ENCODE assay signal across 8 cellular contexts in genomic region chr1:32394141-32394889, GRCh38. TPM values are rescaled to one million over a fixed set of nuclear protein-coding genes. Genes with fewer than 3 reads are reported as not detected.
A peak's percentile ranks its signal among the peaks of the same experiment; 100 is the strongest.
DNase-seq lines count a peak whose midpoint lies in the region; ATAC-seq and TF ChIP-seq lines count a peak whose summit lies in the region.

TSS of gene BSDC1 (minus strand) at chr1:32394441. CDS start at chr1:32394414, 27 bp downstream.

- peak in 1 of 4 donors; percentile 59 for TF ChIP-seq EP300 in upper lobe of left lung (IDR thresholded peaks at IDR 0.05)

- peaks cover 20% of the 10 kb centered on the region for H3K4me1 Mint-ChIP-seq in T-helper 1 cell treated with Interleukin-12 subunit alpha and Interleukin-12 subunit beta and Interleukin-4 antibody, amounts not matched to agents 30 μg/mL and 1 μg/mL, for 36 hours (ENCODE audit: low read depth)

- peaks cover 5% of the 10 kb centered on the region for H3K27me3 Mint-ChIP-seq in T-helper 1 cell treated with Interleukin-12 subunit alpha and Interleukin-12 subunit beta and Interleukin-4 antibody, amounts not matched to agents 30 μg/mL and 1 μg/mL, for 36 hours (ENCODE audit: low read depth)

- ATAC-seq in HG02884 (IDR thresholded peaks at IDR 0.05; ENCODE audit: unreplicated experiment) (peak; percentile 96), heart right ventricle (peak; percentile 98 to 99 (median 99)), upper lobe of left lung (ENCODE audit: low FRiP score in 2 of 2) (peak; percentile 100)

- H3K9me3 Mint-ChIP-seq in T-helper 1 cell treated with Interleukin-12 subunit alpha and Interleukin-12 subunit beta and Interleukin-4 antibody, amounts not matched to agents 30 μg/mL and 1 μg/mL, for 36 hours, result no peaks in the 10 kb centered on the region

- H3K27me3 ChIP-seq in heart right ventricle, result no peaks in the 10 kb centered on the region
- H3K27me3 ChIP-seq in upper lobe of left lung, result no peaks in the 10 kb centered on the region

- H3K9me3 ChIP-seq in heart right ventricle, result no peaks in the 10 kb centered on the region
- no peaks in the 10 kb centered on the region for H3K9me3 ChIP-seq in upper lobe of left lung

- DNase-seq in GM13977 (ENCODE audit: low spot score) (peak; percentile 97), NCI-H1694 (lab: John Stamatoyannopoulos, UW) (peak; percentile 96), amniotic stem cell (lab: John Stamatoyannopoulos, UW) (peak; percentile 98), heart right ventricle (peak; percentile 98 to 99), posterior cingulate gyrus (peak; percentile 97 to 100 (median 98)), upper lobe of left lung (peak; percentile 98)

- intact Hi-C loops in heart right ventricle (cut with DNase I), result loop anchor here in 3 of 10 donors (5.0 to 10.0 kb wide), 4 partner anchors 42 to 680 kb away; partner anchors contain the start of gene MARCKSL1 (in 1 of the 3)
- intact Hi-C loops in posterior cingulate gyrus (cut with DNase I), result loop anchor here (10.0 kb wide), 1 partner anchor 180 kb away; no protein-coding TSS in a partner anchor

- H3K4me3 Mint-ChIP-seq in T-helper 1 cell treated with Interleukin-12 subunit alpha and Interleukin-12 subunit beta and Interleukin-4 antibody, amounts not matched to agents 30 μg/mL and 1 μg/mL, for 36 hours, result peak within 1 kb of the TSS; percentile 100

- H3K27ac ChIP-seq in heart right ventricle (peak within 1 kb of the TSS; percentile 84 to 97 (median 92)), upper lobe of left lung (peak within 1 kb of the TSS; percentile 89 to 98 (median 92))

- H3K27ac Mint-ChIP-seq in T-helper 1 cell treated with Interleukin-12 subunit alpha and Interleukin-12 subunit beta and Interleukin-4 antibody, amounts not matched to agents 30 μg/mL and 1 μg/mL, for 36 hours, result peak within 1 kb of the TSS; percentile 100

- peaks cover 9% of the 10 kb centered on the region for H3K36me3 Mint-ChIP-seq in T-helper 1 cell treated with Interleukin-12 subunit alpha and Interleukin-12 subunit beta and Interleukin-4 antibody, amounts not matched to agents 30 μg/mL and 1 μg/mL, for 36 hours (ENCODE audit: low read depth)

- H3K4me1 ChIP-seq in heart right ventricle, result peaks cover 7 to 48% (median 33%) of the 10 kb centered on the region in 9 donors
- peaks cover 28 to 44% (median 34%) of the 10 kb centered on the region in 4 donors for H3K4me1 ChIP-seq in upper lobe of left lung

- WGBS in heart right ventricle, 2 donors, result 0 to 1% methylated on average over 48 of the region's 48 CpGs
- 1 to 2% methylated on average over 36 to 47 of the region's 48 CpGs for WGBS in upper lobe of left lung, 2 donors

- in situ Hi-C loops in GM13977 (cut with MboI; ENCODE audit: low pct_unique_long_range_greater_than_20kb, low sequenced_read_pairs, unreplicated experiment), result no loop called here

- H3K4me3 ChIP-seq in heart right ventricle (peak within 1 kb of the TSS; percentile 59 to 90 (median 86)), upper lobe of left lung (peak within 1 kb of the TSS; percentile 65 to 84 (median 79))

- no peak for TF ChIP-seq CTCF in GM13977 (IDR thresholded peaks at IDR 0.05; ENCODE audit: extremely low read depth, insufficient read depth, missing control alignments)
- peak in 1 of 9 donors; percentile 8 for TF ChIP-seq CTCF in heart right ventricle (IDR thresholded peaks at IDR 0.05)
- TF ChIP-seq CTCF in upper lobe of left lung (IDR thresholded peaks at IDR 0.05), result no peak

- TF ChIP-seq POLR2A in upper lobe of left lung (IDR thresholded peaks at IDR 0.05), result peak in 3 of 4 donors; percentile 77 to 91 (median 87)

- H3K36me3 ChIP-seq in heart right ventricle, result peaks cover 0 to 41% (median 5%) of the 10 kb centered on the region in 9 donors
- H3K36me3 ChIP-seq in upper lobe of left lung, result peaks cover 2 to 27% (median 13%) of the 10 kb centered on the region in 4 donors

RNA-seq across cellular contexts. Expression of gene BSDC1, which starts in this region (rescaled TPM):
- 10 to 100 TPM; 37.2 to 49.4 (median 45.9) TPM for total RNA-seq in heart right ventricle
- polyA plus RNA-seq in heart right ventricle, result 10 to 100 TPM; 21.4 to 24.1 TPM
- total RNA-seq in upper lobe of left lung, result 100 to 1,000 TPM in 1 of 6 donors, 10 to 100 TPM in 5; 60.8 to 116 (median 68.9) TPM

Comparison
In these comparisons a context has a peak if more than half of its experiments do, and no peak if none do; other contexts are left out.
1. Peak in every context shown above with its lines: DNase-seq, ATAC-seq, H3K4me3 ChIP-seq and H3K27ac ChIP-seq.